1 cellular context compared by ENCODE assay signal in genomic region chr3:138010273-138010590, GRCh38.
A peak's percentile ranks its signal among the peaks of the same experiment; 100 is the strongest.
TF ChIP-seq lines count a peak whose summit lies in the region.

No MANE protein-coding gene starts in this region.

TF ChIP-seq in K562, 482 proteins besides CTCF, POLR2A, EP300 and RAD21:
- TF ChIP-seq EP400 (IDR thresholded peaks at IDR 0.05) (no peak), GTF2B (IDR thresholded peaks at IDR 0.05; ENCODE audit: extremely low read depth, insufficient read length) (no peak), ZNF175 (CRISPR knock-in tag; IDR thresholded peaks at IDR 0.05; ENCODE audit: low read depth) (no peak), IRF1 (CRISPR knock-in tag; IDR thresholded peaks at IDR 0.05; ENCODE audit: borderline replicate concordance) (no peak), THRAP3 (IDR thresholded peaks at IDR 0.05; ENCODE audit: borderline replicate concordance) (no peak), MGA (IDR thresholded peaks at IDR 0.05) (0 out of 2 replicates have a peak, but pooled peaks have one; percentile 7)
